In genomic region chr2:179560257-179560735, GRCh38 we compare ENCODE assay signal across 27 cellular contexts.
"Had no signal": no experiment of that assay in that cellular context is flagged by ENCODE, and none has a peak within 500 bp of the region (broad histone marks: within the 10 kb centered on the region; RNA-seq: fewer than 3 reads in every experiment).

No MANE protein-coding gene starts in this region.

- H3K4me3 Mint-ChIP-seq: activated B cell treated with CpG ODN at 0.5 μM for 24 hours; activated CD8-positive, alpha-beta T cell treated with anti-CD3 and anti-CD28 coated beads for 36 hours; activated naive CD8-positive, alpha-beta T cell; central memory CD8-positive, alpha-beta T cell; dendritic cell treated with granulocyte-macrophage colony-stimulating factor and Interleukin-4, amounts not matched to agents 40 ng/mL and 50 ng/mL, for 4 days; endodermal cell; memory B cell; naive thymus-derived CD4-positive, alpha-beta T cell; stimulated activated memory B cell treated with anti-CD40 and anti-IgM and Interleukin-4, amounts not matched to agents 10 μg/mL and 1 μg/mL and 100 μg/mL, for 72 hours had no signal

- H3K9me3 Mint-ChIP-seq: activated B cell treated with CpG ODN at 0.5 μM for 24 hours; activated CD8-positive, alpha-beta T cell treated with anti-CD3 and anti-CD28 coated beads for 36 hours; dendritic cell treated with granulocyte-macrophage colony-stimulating factor and Interleukin-4, amounts not matched to agents 40 ng/mL and 50 ng/mL, for 4 days; endodermal cell; memory B cell; stimulated activated memory B cell treated with anti-CD40 and anti-IgM and Interleukin-4, amounts not matched to agents 10 μg/mL and 1 μg/mL and 100 μg/mL, for 72 hours had no signal

- H3K4me1 Mint-ChIP-seq: activated B cell treated with CpG ODN at 0.5 μM for 24 hours; central memory CD8-positive, alpha-beta T cell; memory B cell; naive thymus-derived CD4-positive, alpha-beta T cell; stimulated activated memory B cell treated with anti-CD40 and anti-IgM and Interleukin-4, amounts not matched to agents 10 μg/mL and 1 μg/mL and 100 μg/mL, for 72 hours had no signal

- H3K27me3 ChIP-seq: esophagus muscularis mucosa, foreskin keratinocyte, sigmoid colon, tibial nerve, uterus had no signal

- H3K4me1 ChIP-seq: esophagus muscularis mucosa, foreskin keratinocyte, sigmoid colon, tibial nerve, uterus had no signal

- DNase-seq: activated B cell treated with CpG ODN at 0.5 μM for 24 hours; activated CD4-positive, alpha-beta T cell treated with anti-CD3 and anti-CD28 coated beads, Interleukin-2, amount 50 U/mL, for 1 hour; activated CD8-positive, alpha-beta T cell treated with anti-CD3 and anti-CD28 coated beads for 36 hours; activated naive CD4-positive, alpha-beta T cell treated with Interleukin-2 at 50 U/mL for 16 hours; activated T-cell treated with anti-CD3 and anti-CD28 coated beads, Interleukin-2, amount 50 U/mL, for 48 hours; anterior cingulate cortex; endodermal cell; foreskin keratinocyte; left ventricle myocardium superior; midbrain; naive thymus-derived CD4-positive, alpha-beta T cell; posterior cingulate gyrus; sigmoid colon; small intestine; stimulated activated CD4-positive, alpha-beta T cell treated with anti-CD3 and anti-CD28 coated beads, Interleukin-4, amount 100 ng/mL, for 4 hours; stimulated activated CD8-positive, alpha-beta memory T cell treated with anti-CD3 and anti-CD28 coated beads, Interleukin-4, amount 100 ng/mL, for 48 hours; T-helper 2 cell; uterus had no signal

- H3K36me3 ChIP-seq: esophagus muscularis mucosa, sigmoid colon, tibial nerve, uterus had no signal

- H3K9me3 ChIP-seq: esophagus muscularis mucosa, sigmoid colon, tibial nerve, uterus had no signal

- ATAC-seq: activated CD8-positive, alpha-beta T cell treated with anti-CD3 and anti-CD28 coated beads for 36 hours; foreskin keratinocyte; left ventricle myocardium superior; naive thymus-derived CD4-positive, alpha-beta T cell; stimulated activated memory B cell treated with anti-CD40 and anti-IgM and Interleukin-4, amounts not matched to agents 10 μg/mL and 1 μg/mL and 100 μg/mL, for 72 hours had no signal

- H3K27me3 Mint-ChIP-seq: activated CD8-positive, alpha-beta T cell treated with anti-CD3 and anti-CD28 coated beads for 36 hours; activated naive CD8-positive, alpha-beta T cell; central memory CD8-positive, alpha-beta T cell; dendritic cell treated with granulocyte-macrophage colony-stimulating factor and Interleukin-4, amounts not matched to agents 40 ng/mL and 50 ng/mL, for 4 days; stimulated activated memory B cell treated with anti-CD40 and anti-IgM and Interleukin-4, amounts not matched to agents 10 μg/mL and 1 μg/mL and 100 μg/mL, for 72 hours had no signal

- H3K27ac Mint-ChIP-seq: activated B cell treated with CpG ODN at 0.5 μM for 24 hours; activated CD8-positive, alpha-beta T cell treated with anti-CD3 and anti-CD28 coated beads for 36 hours; activated naive CD8-positive, alpha-beta T cell; dendritic cell treated with granulocyte-macrophage colony-stimulating factor and Interleukin-4, amounts not matched to agents 40 ng/mL and 50 ng/mL, for 4 days; endodermal cell; memory B cell; naive thymus-derived CD4-positive, alpha-beta T cell; stimulated activated memory B cell treated with anti-CD40 and anti-IgM and Interleukin-4, amounts not matched to agents 10 μg/mL and 1 μg/mL and 100 μg/mL, for 72 hours had no signal

- H3K36me3 Mint-ChIP-seq: activated naive CD8-positive, alpha-beta T cell; memory B cell; naive thymus-derived CD4-positive, alpha-beta T cell; stimulated activated memory B cell treated with anti-CD40 and anti-IgM and Interleukin-4, amounts not matched to agents 10 μg/mL and 1 μg/mL and 100 μg/mL, for 72 hours had no signal

- FAIRE-seq: bronchial epithelial cell, islet of Langerhans, small intestine had no signal

- H3K4me3 ChIP-seq: esophagus muscularis mucosa, sigmoid colon, tibial nerve, uterus had no signal

- H3K27ac ChIP-seq: esophagus muscularis mucosa, foreskin keratinocyte, sigmoid colon, tibial nerve, uterus had no signal
